8 cellular contexts compared by ENCODE assay signal in the genomic region with DNA sequence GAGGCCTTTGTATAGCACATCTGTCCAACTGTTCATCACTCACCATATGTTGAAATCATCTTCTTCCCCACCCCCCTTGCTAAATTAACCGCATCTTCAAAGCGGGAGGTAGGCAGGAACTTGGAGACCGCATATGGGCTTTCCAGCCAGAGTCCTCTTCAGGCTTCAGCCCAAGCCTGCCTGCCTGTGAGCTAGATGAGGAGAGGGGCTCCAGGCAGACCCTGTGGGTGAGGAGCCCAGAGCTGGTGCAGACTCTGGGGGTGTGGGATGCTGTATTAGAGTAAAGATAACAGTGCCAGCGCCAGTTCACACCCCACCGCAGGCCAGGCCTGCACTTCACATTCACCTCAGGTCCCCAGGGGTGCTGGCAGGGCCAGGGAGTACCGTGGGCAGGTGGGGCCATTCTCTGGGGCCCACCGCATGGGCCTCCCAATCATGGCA. TPM values are rescaled to one million over a fixed set of nuclear protein-coding genes. Genes with fewer than 3 reads are reported as not detected.
DNase-seq lines count a peak whose midpoint lies in the region; ATAC-seq and TF ChIP-seq lines count a peak whose summit lies in the region.

No MANE protein-coding gene starts in this region.

- no peak overlapping the region for H2AFZ ChIP-seq in hepatocyte

- no peak for TF ChIP-seq CTCF in C4-2B (conservative IDR thresholded peaks at IDR 0.05)
- TF ChIP-seq CTCF in hepatocyte (IDR thresholded peaks at IDR 0.05; ENCODE audit: poor library complexity), result no peak

- intact Hi-C loops in left colon (cut with DNase I, micrococcal nuclease), result no loop called here

- ATAC-seq in naive B cell (ENCODE audit: low read depth in 2 of 2) (peak; percentile 14 to 35), left colon (no peak)

- H3K27me3 Mint-ChIP-seq in activated naive CD8-positive, alpha-beta T cell treated with anti-CD3 and anti-CD28 coated beads for 36 hours, result peaks cover 3% of the 10 kb centered on the region
- H3K27me3 Mint-ChIP-seq in naive B cell, result no peaks in the 10 kb centered on the region

- H3K4me1 Mint-ChIP-seq in activated naive CD8-positive, alpha-beta T cell treated with anti-CD3 and anti-CD28 coated beads for 36 hours, result peaks cover 77% of the 10 kb centered on the region
- H3K4me1 Mint-ChIP-seq in naive B cell, result peaks cover 63 to 98% (median 87%) of the 10 kb centered on the region in 3 donors

- H3K36me3 Mint-ChIP-seq in activated naive CD8-positive, alpha-beta T cell treated with anti-CD3 and anti-CD28 coated beads for 36 hours, result peaks cover 34% of the 10 kb centered on the region
- peaks cover 0 to 8% of the 10 kb centered on the region in 2 donors for H3K36me3 Mint-ChIP-seq in naive B cell

- H3K27ac Mint-ChIP-seq in activated naive CD8-positive, alpha-beta T cell treated with anti-CD3 and anti-CD28 coated beads for 36 hours, result peak overlapping the region; percentile 89
- H3K27ac Mint-ChIP-seq in naive B cell, result peak overlapping the region; percentile 63 to 82 (median 78)

- peaks cover 51% of the 10 kb centered on the region for H3K4me1 ChIP-seq in hepatocyte (ENCODE audit: insufficient read depth)

- H4K20me1 ChIP-seq in hepatocyte (ENCODE audit: insufficient read depth, poor library complexity, severe bottlenecking), result peaks cover 100% of the 10 kb centered on the region

- no peaks in the 10 kb centered on the region for H3K9me3 Mint-ChIP-seq in activated naive CD8-positive, alpha-beta T cell treated with anti-CD3 and anti-CD28 coated beads for 36 hours
- peaks cover 0 to 2% (median 0%) of the 10 kb centered on the region in 7 donors for H3K9me3 Mint-ChIP-seq in naive B cell

- no peaks in the 10 kb centered on the region for H3K9me2 ChIP-seq in hepatocyte (replicated peaks; ENCODE audit: insufficient read depth)

- WGBS in hepatocyte (ENCODE audit: low lambda C conversion rate, missing lambda C conversion rate), result 77% methylated on average over 7 of the region's 7 CpGs

- no peak overlapping the region for H3K4me2 ChIP-seq in hepatocyte

- no peaks in the 10 kb centered on the region for H3K36me3 ChIP-seq in hepatocyte (replicated peaks; ENCODE audit: insufficient read depth, low read depth)

- H3K27ac ChIP-seq in C4-2B (peak overlapping the region; percentile 7; the same call in 1 of the 2 replicates), hepatocyte (no peak overlapping the region)

- no peaks in the 10 kb centered on the region for H3K9me3 ChIP-seq in hepatocyte (ENCODE audit: low read depth)

- peaks cover 100% of the 10 kb centered on the region for H3K79me2 ChIP-seq in hepatocyte

- peak overlapping the region; percentile 65 for H3K4me3 Mint-ChIP-seq in activated naive CD8-positive, alpha-beta T cell treated with anti-CD3 and anti-CD28 coated beads for 36 hours
- H3K4me3 Mint-ChIP-seq in naive B cell, result peak overlapping the region in 5 of 8 donors; percentile 41 to 82 (median 56)

- DNase-seq in NCI-H1694 (lab: John Stamatoyannopoulos, UW) (peak; percentile 65), naive B cell (no peak), NCI-H2196 treated with DMSO at 0.1 percent for 48 hours (lab: John Stamatoyannopoulos, UW; ENCODE audit: unreplicated experiment) (no peak), left colon (no peak), hepatocyte (ENCODE audit: low spot score) (no peak), SK-N-DZ (ENCODE audit: low spot score) (no peak)
- DNase-seq in activated naive CD8-positive, alpha-beta T cell treated with anti-CD3 and anti-CD28 coated beads for 36 hours, result peak; percentile 55

- H3K27me3 ChIP-seq in hepatocyte, result no peaks in the 10 kb centered on the region

- H3K4me3 ChIP-seq in hepatocyte, result no peak overlapping the region

RNA-seq across cellular contexts. Expression of gene PRRC2B, which starts 16.2 kb away (rescaled TPM):
- total RNA-seq in activated naive CD8-positive, alpha-beta T cell treated with anti-CD3 and anti-CD28 coated beads for 36 hours, result 100 to 1,000 TPM; 128 to 135 TPM
- 10 to 100 TPM in 5 of 6 donors, 1 to 10 TPM in 1; 6.9 to 52.8 (median 15.4) TPM for polyA plus RNA-seq in naive B cell (ENCODE audit: low read depth in 6 of 6)
- 100 to 1,000 TPM; 110 to 114 TPM for total RNA-seq in left colon
- total RNA-seq in hepatocyte, result 76.8 and 118 TPM in 2 replicates
- polyA plus RNA-seq in hepatocyte, result 44.6 and 48.2 TPM in 2 replicates
- 81.2 and 95.5 TPM in 2 replicates for polyA plus RNA-seq in SK-N-DZ (2014; cell fraction: cytosol; rRNA removed)
- polyA plus RNA-seq in SK-N-DZ (2014; cell fraction: nucleus; rRNA removed), result 79.4 and 130 TPM in 2 replicates

Comparison
In these comparisons a context has a peak if more than half of its experiments do, and no peak if none do; other contexts are left out.
1. DNase-seq: peak in NCI-H1694 (single experiment) and activated naive CD8-positive, alpha-beta T cell treated with anti-CD3 and anti-CD28 coated beads for 36 hours (single experiment); none in naive B cell (single experiment), NCI-H2196 treated with DMSO at 0.1 percent for 48 hours (single experiment), left colon (0 of 2), hepatocyte (single experiment) and SK-N-DZ (single experiment).